1 cellular context compared by ENCODE assay signal in the genomic region with DNA sequence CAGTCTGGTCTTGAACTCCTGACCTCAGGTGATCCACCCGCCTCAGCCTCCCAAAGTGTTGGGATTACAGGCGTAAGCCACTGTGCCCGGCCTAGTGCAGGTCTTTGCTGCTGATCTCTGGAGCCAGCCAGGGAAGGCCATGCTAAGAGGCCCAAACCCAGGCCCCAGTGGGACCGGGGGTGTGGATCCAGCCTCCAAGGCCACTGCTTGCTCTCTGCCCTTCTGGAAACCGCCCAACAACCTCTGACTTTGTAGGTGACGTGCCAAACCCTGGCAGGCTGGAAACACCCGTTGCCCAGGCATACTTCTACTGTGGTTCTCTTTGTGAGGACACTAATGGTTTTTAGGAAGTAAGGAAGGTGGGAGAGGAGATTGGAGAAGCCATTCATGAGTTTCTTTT.
TF ChIP-seq lines count a peak whose summit lies in the region.

No MANE protein-coding gene starts in this region.

TF ChIP-seq in HepG2, 621 proteins besides CTCF, POLR2A, EP300 and RAD21 (continued from another document):
- TF ChIP-seq, protein P1, sequence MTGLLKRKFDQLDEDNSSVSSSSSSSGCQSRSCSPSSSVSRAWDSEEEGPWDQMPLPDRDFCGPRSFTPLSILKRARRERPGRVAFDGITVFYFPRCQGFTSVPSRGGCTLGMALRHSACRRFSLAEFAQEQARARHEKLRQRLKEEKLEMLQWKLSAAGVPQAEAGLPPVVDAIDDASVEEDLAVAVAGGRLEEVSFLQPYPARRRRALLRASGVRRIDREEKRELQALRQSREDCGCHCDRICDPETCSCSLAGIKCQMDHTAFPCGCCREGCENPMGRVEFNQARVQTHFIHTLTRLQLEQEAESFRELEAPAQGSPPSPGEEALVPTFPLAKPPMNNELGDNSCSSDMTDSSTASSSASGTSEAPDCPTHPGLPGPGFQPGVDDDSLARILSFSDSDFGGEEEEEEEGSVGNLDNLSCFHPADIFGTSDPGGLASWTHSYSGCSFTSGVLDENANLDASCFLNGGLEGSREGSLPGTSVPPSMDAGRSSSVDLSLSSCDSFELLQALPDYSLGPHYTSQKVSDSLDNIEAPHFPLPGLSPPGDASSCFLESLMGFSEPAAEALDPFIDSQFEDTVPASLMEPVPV (CRISPR knock-in tag; IDR thresholded peaks at IDR 0.05): no peak
- no peak for TF ChIP-seq ZIK1 (CRISPR knock-in tag; IDR thresholded peaks at IDR 0.05; ENCODE audit: borderline replicate concordance, low read depth)
- TF ChIP-seq CENPBD1 (CRISPR knock-in tag; IDR thresholded peaks at IDR 0.05; ENCODE audit: borderline replicate concordance, low read depth): no peak
- TF ChIP-seq, protein P2, sequence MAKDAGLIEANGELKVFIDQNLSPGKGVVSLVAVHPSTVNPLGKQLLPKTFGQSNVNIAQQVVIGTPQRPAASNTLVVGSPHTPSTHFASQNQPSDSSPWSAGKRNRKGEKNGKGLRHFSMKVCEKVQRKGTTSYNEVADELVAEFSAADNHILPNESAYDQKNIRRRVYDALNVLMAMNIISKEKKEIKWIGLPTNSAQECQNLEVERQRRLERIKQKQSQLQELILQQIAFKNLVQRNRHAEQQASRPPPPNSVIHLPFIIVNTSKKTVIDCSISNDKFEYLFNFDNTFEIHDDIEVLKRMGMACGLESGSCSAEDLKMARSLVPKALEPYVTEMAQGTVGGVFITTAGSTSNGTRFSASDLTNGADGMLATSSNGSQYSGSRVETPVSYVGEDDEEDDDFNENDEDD (CRISPR knock-in tag; IDR thresholded peaks at IDR 0.05; ENCODE audit: borderline replicate concordance): no peak
- TF ChIP-seq, protein P3, sequence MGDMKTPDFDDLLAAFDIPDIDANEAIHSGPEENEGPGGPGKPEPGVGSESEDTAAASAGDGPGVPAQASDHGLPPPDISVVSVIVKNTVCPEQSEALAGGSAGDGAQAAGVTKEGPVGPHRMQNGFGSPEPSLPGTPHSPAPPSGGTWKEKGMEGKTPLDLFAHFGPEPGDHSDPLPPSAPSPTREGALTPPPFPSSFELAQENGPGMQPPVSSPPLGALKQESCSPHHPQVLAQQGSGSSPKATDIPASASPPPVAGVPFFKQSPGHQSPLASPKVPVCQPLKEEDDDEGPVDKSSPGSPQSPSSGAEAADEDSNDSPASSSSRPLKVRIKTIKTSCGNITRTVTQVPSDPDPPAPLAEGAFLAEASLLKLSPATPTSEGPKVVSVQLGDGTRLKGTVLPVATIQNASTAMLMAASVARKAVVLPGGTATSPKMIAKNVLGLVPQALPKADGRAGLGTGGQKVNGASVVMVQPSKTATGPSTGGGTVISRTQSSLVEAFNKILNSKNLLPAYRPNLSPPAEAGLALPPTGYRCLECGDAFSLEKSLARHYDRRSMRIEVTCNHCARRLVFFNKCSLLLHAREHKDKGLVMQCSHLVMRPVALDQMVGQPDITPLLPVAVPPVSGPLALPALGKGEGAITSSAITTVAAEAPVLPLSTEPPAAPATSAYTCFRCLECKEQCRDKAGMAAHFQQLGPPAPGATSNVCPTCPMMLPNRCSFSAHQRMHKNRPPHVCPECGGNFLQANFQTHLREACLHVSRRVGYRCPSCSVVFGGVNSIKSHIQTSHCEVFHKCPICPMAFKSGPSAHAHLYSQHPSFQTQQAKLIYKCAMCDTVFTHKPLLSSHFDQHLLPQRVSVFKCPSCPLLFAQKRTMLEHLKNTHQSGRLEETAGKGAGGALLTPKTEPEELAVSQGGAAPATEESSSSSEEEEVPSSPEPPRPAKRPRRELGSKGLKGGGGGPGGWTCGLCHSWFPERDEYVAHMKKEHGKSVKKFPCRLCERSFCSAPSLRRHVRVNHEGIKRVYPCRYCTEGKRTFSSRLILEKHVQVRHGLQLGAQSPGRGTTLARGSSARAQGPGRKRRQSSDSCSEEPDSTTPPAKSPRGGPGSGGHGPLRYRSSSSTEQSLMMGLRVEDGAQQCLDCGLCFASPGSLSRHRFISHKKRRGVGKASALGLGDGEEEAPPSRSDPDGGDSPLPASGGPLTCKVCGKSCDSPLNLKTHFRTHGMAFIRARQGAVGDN (CRISPR knock-in tag; IDR thresholded peaks at IDR 0.05): no peak
- TF ChIP-seq SSRP1 (CRISPR knock-in tag; IDR thresholded peaks at IDR 0.05): no peak
- no peak for TF ChIP-seq ZNF879 (CRISPR knock-in tag; IDR thresholded peaks at IDR 0.05)
- no peak for TF ChIP-seq SP1 (IDR thresholded peaks at IDR 0.05)
- no peak for TF ChIP-seq SP1 (CRISPR knock-in tag; IDR thresholded peaks at IDR 0.05)
- TF ChIP-seq ATRX (CRISPR knock-in tag; IDR thresholded peaks at IDR 0.05; ENCODE audit: borderline replicate concordance): no peak
- no peak for TF ChIP-seq XRCC5 (optimal IDR thresholded peaks at IDR 0.05; ENCODE audit: low read length)
- no peak for TF ChIP-seq IKZF4 (CRISPR knock-in tag; IDR thresholded peaks at IDR 0.05; ENCODE audit: borderline replicate concordance, low read depth, not compliant biosample characterization)
- no peak for TF ChIP-seq CHCHD3 (CRISPR knock-in tag; IDR thresholded peaks at IDR 0.05)
